8 cellular contexts compared by ENCODE assay signal in the genomic region with DNA sequence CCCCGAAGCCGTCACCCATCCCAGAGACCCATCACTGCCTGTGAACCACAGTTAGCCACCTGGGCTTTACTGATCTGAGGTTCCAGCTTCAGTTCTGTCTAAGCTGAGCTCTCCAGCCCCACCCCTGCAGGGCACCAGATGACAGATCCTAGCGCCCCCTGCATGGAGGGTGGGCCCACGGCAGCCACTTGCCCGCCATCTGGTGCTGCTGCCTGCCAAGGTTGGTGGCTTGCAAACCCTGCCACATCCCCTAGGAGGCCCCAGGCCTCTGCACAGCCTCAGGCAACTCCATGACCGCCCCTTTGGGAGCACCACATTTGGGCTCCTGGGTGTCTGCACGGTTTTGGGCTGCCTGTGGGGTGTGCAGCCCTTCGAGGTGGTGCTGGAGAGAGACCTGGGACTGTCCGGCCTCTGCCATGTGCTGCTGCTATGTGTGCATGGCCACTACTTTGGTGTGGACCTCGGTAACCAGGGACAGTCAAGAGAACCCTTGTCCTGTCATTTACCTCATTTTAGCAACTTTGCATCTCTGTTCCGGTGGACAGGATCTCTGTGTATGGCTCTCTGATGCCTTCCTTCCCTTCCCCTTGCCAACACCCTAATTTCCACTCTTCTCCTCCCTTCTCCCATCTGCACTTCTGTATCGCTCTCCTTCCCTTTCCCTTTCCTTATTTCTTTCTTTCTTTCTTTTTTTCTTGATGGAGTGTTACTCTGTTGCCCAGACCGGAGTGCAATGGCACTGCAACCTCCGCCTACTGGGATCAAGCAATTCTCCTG. TPM values are rescaled to one million over a fixed set of nuclear protein-coding genes. Genes with fewer than 3 reads are reported as not detected.
DNase-seq lines count a peak whose midpoint lies in the region; ATAC-seq and TF ChIP-seq lines count a peak whose summit lies in the region.

No MANE protein-coding gene starts in this region.

- H3K27me3 ChIP-seq in brain microvascular endothelial cell (replicated peaks) (no peaks in the 10 kb centered on the region), tibial nerve (peaks cover 0 to 26% of the 10 kb centered on the region in 2 donors)

- H3K27ac ChIP-seq in brain microvascular endothelial cell: no peak overlapping the region
- no peak overlapping the region for H3K27ac ChIP-seq in tibial nerve

- no peaks in the 10 kb centered on the region for H3K4me1 ChIP-seq in tibial nerve

- 51 to 54% methylated on average over 14 of the region's 14 CpGs for WGBS in tibial nerve, 2 donors

- H3K36me3 ChIP-seq in brain microvascular endothelial cell (replicated peaks): no peaks in the 10 kb centered on the region
- H3K36me3 ChIP-seq in tibial nerve: no peaks in the 10 kb centered on the region

- H3K4me3 ChIP-seq in brain microvascular endothelial cell (ENCODE audit: low read depth, low read length) (no peak overlapping the region), tibial nerve (no peak overlapping the region)

- TF ChIP-seq POLR2A in tibial nerve (IDR thresholded peaks at IDR 0.05): no peak

- ATAC-seq in GM19023 (IDR thresholded peaks at IDR 0.05; ENCODE audit: unreplicated experiment): no peak

- H3K9me3 ChIP-seq in tibial nerve: no peaks in the 10 kb centered on the region

- no peak for TF ChIP-seq EP300 in tibial nerve (IDR thresholded peaks at IDR 0.05)

- DNase-seq in stimulated activated CD4-positive, alpha-beta T cell treated with anti-CD3 and anti-CD28 coated beads, Interleukin-2, amount 100 ng/mL, for 48 hours: peak; percentile 10 to 22
- no peak for DNase-seq in stimulated activated CD4-positive, alpha-beta T cell treated with anti-CD3 and anti-CD28 coated beads, Interleukin-12 subunit alpha, Interleukin-12 subunit beta, amount 100 ng/mL, for 4 hours
- DNase-seq in NCI-H446 (lab: John Stamatoyannopoulos, UW) (peak; percentile 44 to 90), brain microvascular endothelial cell (no peak), tibial nerve (ENCODE audit: low spot score in 2 of 2) (no peak), Ammon's horn (ENCODE audit: low spot score) (no peak), globus pallidus (ENCODE audit: low spot score) (no peak)

- TF ChIP-seq CTCF in brain microvascular endothelial cell (IDR thresholded peaks at IDR 0.05; ENCODE audit: low read depth, low read length, missing control alignments) (peak; percentile 32), tibial nerve (IDR thresholded peaks at IDR 0.05) (no peak)

- in situ Hi-C loops in brain microvascular endothelial cell (cut with HindIII; ENCODE audit: low pct_ligation_motif_present, low sequenced_read_pairs): no loop called here

RNA-seq across cellular contexts. Expression of a gene that starts 17.4 kb away (rescaled TPM):
- 10 to 100 TPM; 67.8 to 88.9 (median 77.1) TPM for total RNA-seq in tibial nerve

RNA-seq across cellular contexts. Expression of a gene that starts 31.0 kb away (rescaled TPM):
- 1 to 10 TPM in 1 of 4 donors, under 1 TPM in 2, not detected in 1; 0.21 to 2.1 (median 0.98) TPM for total RNA-seq in tibial nerve

RNA-seq across cellular contexts. Expression of a gene that starts 36.4 kb away (rescaled TPM):
- total RNA-seq in tibial nerve: 10 to 100 TPM; 25.3 to 46.0 (median 33.9) TPM

RNA-seq across cellular contexts. Expression of a gene that starts 41.5 kb away (rescaled TPM):
- 10 to 100 TPM in 2 of 4 donors, 1 to 10 TPM in 2; 5.0 to 20.4 (median 8.6) TPM for total RNA-seq in tibial nerve

RNA-seq across cellular contexts. Expression of a gene that starts 55.0 kb away (rescaled TPM):
- total RNA-seq in tibial nerve: 10 to 100 TPM; 20.1 to 44.7 (median 24.6) TPM

Comparison
In these comparisons a context has a peak if more than half of its experiments do, and no peak if none do; other contexts are left out.
1. DNase-seq: peak in stimulated activated CD4-positive, alpha-beta T cell treated with anti-CD3 and anti-CD28 coated beads, Interleukin-2, amount 100 ng/mL, for 48 hours (2 of 2) and NCI-H446 (2 of 2); none in stimulated activated CD4-positive, alpha-beta T cell treated with anti-CD3 and anti-CD28 coated beads, Interleukin-12 subunit alpha, Interleukin-12 subunit beta, amount 100 ng/mL, for 4 hours (single experiment), brain microvascular endothelial cell (single experiment), tibial nerve (0 of 2), Ammon's horn (single experiment) and globus pallidus (single experiment).